1 cellular context compared by ENCODE assay signal in the genomic region with DNA sequence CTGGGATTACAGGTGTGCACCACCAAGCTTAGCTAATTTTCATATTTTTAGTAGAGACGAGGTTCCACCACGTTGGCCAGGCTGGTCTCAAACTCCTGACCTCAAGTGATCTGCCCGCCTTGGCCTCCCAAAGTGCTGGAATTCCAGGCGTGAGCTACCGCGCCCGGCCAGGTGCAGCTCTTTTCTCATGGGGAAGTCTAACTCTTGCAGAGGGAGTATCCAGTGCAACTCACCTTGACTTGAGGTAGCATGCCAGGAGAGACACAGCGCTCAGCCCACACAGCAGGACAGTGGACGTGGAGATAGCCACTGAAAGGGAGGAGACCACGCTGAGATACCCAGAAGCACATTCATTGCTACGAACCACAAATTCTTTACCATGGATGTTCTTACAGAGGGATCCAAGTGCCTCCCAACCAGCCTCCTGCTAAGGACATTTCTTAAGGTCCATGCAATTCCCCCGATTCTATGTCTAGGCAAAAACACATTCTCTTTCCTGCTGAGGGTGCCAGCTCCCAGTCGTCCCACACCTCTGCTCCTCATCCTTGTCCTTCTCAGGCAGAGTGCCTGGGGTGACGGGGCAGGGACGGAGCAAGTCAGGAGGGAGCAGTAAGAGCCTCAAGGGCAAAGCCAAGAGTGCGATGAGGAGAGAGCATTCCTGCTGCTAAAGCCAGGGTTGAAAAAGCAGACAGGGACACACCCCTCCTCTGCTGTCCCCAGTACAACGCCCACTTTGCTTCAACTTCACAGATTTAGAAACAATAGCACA.
TF ChIP-seq lines count a peak whose summit lies in the region.

No MANE protein-coding gene starts in this region.

TF ChIP-seq in H1, 55 proteins besides CTCF, POLR2A, EP300 and RAD21 (continued from another document):
- TF ChIP-seq GABPA (IDR thresholded peaks at IDR 0.05; ENCODE audit: borderline replicate concordance, insufficient read depth, low read length) (no peak), BCL11A (IDR thresholded peaks at IDR 0.05; ENCODE audit: low read depth in 2 of 2, low read length in 2 of 2) (no peak), TBP (IDR thresholded peaks at IDR 0.05; ENCODE audit: low read depth, low read length) (no peak), GTF2F1 (IDR thresholded peaks at IDR 0.05; ENCODE audit: borderline replicate concordance, low read depth, low read length) (no peak), PHF8 (conservative IDR thresholded peaks at IDR 0.05; ENCODE audit: low read depth, low read length) (no peak), JUN (IDR thresholded peaks at IDR 0.05; ENCODE audit: low read depth, low read length) (no peak), MAFK (IDR thresholded peaks at IDR 0.05; ENCODE audit: low read depth, low read length) (no peak), EZH2 (IDR thresholded peaks at IDR 0.05; ENCODE audit: low read depth, low read length, severe bottlenecking) (no peak), POLR2AphosphoS5 (IDR thresholded peaks at IDR 0.05; ENCODE audit: low read depth, low read length) (no peak)
- TF ChIP-seq, protein P1, sequence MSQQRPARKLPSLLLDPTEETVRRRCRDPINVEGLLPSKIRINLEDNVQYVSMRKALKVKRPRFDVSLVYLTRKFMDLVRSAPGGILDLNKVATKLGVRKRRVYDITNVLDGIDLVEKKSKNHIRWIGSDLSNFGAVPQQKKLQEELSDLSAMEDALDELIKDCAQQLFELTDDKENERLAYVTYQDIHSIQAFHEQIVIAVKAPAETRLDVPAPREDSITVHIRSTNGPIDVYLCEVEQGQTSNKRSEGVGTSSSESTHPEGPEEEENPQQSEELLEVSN (IDR thresholded peaks at IDR 0.05) = no peak
- TF ChIP-seq, protein P2, sequence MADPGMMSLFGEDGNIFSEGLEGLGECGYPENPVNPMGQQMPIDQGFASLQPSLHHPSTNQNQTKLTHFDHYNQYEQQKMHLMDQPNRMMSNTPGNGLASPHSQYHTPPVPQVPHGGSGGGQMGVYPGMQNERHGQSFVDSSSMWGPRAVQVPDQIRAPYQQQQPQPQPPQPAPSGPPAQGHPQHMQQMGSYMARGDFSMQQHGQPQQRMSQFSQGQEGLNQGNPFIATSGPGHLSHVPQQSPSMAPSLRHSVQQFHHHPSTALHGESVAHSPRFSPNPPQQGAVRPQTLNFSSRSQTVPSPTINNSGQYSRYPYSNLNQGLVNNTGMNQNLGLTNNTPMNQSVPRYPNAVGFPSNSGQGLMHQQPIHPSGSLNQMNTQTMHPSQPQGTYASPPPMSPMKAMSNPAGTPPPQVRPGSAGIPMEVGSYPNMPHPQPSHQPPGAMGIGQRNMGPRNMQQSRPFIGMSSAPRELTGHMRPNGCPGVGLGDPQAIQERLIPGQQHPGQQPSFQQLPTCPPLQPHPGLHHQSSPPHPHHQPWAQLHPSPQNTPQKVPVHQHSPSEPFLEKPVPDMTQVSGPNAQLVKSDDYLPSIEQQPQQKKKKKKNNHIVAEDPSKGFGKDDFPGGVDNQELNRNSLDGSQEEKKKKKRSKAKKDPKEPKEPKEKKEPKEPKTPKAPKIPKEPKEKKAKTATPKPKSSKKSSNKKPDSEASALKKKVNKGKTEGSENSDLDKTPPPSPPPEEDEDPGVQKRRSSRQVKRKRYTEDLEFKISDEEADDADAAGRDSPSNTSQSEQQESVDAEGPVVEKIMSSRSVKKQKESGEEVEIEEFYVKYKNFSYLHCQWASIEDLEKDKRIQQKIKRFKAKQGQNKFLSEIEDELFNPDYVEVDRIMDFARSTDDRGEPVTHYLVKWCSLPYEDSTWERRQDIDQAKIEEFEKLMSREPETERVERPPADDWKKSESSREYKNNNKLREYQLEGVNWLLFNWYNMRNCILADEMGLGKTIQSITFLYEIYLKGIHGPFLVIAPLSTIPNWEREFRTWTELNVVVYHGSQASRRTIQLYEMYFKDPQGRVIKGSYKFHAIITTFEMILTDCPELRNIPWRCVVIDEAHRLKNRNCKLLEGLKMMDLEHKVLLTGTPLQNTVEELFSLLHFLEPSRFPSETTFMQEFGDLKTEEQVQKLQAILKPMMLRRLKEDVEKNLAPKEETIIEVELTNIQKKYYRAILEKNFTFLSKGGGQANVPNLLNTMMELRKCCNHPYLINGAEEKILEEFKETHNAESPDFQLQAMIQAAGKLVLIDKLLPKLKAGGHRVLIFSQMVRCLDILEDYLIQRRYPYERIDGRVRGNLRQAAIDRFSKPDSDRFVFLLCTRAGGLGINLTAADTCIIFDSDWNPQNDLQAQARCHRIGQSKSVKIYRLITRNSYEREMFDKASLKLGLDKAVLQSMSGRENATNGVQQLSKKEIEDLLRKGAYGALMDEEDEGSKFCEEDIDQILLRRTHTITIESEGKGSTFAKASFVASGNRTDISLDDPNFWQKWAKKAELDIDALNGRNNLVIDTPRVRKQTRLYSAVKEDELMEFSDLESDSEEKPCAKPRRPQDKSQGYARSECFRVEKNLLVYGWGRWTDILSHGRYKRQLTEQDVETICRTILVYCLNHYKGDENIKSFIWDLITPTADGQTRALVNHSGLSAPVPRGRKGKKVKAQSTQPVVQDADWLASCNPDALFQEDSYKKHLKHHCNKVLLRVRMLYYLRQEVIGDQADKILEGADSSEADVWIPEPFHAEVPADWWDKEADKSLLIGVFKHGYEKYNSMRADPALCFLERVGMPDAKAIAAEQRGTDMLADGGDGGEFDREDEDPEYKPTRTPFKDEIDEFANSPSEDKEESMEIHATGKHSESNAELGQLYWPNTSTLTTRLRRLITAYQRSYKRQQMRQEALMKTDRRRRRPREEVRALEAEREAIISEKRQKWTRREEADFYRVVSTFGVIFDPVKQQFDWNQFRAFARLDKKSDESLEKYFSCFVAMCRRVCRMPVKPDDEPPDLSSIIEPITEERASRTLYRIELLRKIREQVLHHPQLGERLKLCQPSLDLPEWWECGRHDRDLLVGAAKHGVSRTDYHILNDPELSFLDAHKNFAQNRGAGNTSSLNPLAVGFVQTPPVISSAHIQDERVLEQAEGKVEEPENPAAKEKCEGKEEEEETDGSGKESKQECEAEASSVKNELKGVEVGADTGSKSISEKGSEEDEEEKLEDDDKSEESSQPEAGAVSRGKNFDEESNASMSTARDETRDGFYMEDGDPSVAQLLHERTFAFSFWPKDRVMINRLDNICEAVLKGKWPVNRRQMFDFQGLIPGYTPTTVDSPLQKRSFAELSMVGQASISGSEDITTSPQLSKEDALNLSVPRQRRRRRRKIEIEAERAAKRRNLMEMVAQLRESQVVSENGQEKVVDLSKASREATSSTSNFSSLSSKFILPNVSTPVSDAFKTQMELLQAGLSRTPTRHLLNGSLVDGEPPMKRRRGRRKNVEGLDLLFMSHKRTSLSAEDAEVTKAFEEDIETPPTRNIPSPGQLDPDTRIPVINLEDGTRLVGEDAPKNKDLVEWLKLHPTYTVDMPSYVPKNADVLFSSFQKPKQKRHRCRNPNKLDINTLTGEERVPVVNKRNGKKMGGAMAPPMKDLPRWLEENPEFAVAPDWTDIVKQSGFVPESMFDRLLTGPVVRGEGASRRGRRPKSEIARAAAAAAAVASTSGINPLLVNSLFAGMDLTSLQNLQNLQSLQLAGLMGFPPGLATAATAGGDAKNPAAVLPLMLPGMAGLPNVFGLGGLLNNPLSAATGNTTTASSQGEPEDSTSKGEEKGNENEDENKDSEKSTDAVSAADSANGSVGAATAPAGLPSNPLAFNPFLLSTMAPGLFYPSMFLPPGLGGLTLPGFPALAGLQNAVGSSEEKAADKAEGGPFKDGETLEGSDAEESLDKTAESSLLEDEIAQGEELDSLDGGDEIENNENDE (IDR thresholded peaks at IDR 0.05; ENCODE audit: insufficient replicate concordance, low read length) = no peak
TF ChIP-seq in H1: peak in this region for 0.
